1 cellular context compared by ENCODE assay signal in the genomic region with DNA sequence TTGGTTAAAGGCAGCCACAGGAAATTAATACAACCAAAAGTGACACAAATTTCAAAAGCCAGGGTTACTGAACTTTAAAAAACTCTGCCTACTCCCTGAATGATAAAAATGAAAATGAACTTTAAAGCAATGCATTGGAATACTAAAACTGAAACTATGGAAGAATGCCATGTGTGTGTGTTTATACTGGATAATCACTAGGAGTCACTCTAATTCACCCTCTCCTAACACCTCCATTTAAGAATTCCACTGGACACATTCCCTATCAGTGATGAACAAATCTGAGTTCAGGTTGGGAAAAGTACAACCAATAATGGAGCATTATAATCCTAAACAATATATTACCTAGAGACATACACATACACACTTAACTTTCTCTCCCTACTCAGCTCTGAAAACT.
TF ChIP-seq lines count a peak whose summit lies in the region.

No MANE protein-coding gene starts in this region.

TF ChIP-seq in liver, 16 proteins besides CTCF, POLR2A, EP300 and RAD21 (continued from another document):
- TF ChIP-seq, protein P1, sequence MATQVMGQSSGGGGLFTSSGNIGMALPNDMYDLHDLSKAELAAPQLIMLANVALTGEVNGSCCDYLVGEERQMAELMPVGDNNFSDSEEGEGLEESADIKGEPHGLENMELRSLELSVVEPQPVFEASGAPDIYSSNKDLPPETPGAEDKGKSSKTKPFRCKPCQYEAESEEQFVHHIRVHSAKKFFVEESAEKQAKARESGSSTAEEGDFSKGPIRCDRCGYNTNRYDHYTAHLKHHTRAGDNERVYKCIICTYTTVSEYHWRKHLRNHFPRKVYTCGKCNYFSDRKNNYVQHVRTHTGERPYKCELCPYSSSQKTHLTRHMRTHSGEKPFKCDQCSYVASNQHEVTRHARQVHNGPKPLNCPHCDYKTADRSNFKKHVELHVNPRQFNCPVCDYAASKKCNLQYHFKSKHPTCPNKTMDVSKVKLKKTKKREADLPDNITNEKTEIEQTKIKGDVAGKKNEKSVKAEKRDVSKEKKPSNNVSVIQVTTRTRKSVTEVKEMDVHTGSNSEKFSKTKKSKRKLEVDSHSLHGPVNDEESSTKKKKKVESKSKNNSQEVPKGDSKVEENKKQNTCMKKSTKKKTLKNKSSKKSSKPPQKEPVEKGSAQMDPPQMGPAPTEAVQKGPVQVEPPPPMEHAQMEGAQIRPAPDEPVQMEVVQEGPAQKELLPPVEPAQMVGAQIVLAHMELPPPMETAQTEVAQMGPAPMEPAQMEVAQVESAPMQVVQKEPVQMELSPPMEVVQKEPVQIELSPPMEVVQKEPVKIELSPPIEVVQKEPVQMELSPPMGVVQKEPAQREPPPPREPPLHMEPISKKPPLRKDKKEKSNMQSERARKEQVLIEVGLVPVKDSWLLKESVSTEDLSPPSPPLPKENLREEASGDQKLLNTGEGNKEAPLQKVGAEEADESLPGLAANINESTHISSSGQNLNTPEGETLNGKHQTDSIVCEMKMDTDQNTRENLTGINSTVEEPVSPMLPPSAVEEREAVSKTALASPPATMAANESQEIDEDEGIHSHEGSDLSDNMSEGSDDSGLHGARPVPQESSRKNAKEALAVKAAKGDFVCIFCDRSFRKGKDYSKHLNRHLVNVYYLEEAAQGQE (IDR thresholded peaks at IDR 0.05) = no peak
- no peak for TF ChIP-seq EGR1 (IDR thresholded peaks at IDR 0.05; ENCODE audit: low read depth in 2 of 2)
- TF ChIP-seq FOXA2 (IDR thresholded peaks at IDR 0.05) = no peak
- TF ChIP-seq, protein P2, sequence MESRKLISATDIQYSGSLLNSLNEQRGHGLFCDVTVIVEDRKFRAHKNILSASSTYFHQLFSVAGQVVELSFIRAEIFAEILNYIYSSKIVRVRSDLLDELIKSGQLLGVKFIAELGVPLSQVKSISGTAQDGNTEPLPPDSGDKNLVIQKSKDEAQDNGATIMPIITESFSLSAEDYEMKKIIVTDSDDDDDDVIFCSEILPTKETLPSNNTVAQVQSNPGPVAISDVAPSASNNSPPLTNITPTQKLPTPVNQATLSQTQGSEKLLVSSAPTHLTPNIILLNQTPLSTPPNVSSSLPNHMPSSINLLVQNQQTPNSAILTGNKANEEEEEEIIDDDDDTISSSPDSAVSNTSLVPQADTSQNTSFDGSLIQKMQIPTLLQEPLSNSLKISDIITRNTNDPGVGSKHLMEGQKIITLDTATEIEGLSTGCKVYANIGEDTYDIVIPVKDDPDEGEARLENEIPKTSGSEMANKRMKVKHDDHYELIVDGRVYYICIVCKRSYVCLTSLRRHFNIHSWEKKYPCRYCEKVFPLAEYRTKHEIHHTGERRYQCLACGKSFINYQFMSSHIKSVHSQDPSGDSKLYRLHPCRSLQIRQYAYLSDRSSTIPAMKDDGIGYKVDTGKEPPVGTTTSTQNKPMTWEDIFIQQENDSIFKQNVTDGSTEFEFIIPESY (IDR thresholded peaks at IDR 0.05) = no peak
- no peak for TF ChIP-seq JUND (IDR thresholded peaks at IDR 0.05)
- no peak for TF ChIP-seq TAF1 (conservative IDR thresholded peaks at IDR 0.05)
- TF ChIP-seq, protein P3, sequence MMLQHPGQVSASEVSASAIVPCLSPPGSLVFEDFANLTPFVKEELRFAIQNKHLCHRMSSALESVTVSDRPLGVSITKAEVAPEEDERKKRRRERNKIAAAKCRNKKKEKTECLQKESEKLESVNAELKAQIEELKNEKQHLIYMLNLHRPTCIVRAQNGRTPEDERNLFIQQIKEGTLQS (IDR thresholded peaks at IDR 0.05) = no peak
